ENCODE assay signal across 19 cellular contexts in the genomic region with DNA sequence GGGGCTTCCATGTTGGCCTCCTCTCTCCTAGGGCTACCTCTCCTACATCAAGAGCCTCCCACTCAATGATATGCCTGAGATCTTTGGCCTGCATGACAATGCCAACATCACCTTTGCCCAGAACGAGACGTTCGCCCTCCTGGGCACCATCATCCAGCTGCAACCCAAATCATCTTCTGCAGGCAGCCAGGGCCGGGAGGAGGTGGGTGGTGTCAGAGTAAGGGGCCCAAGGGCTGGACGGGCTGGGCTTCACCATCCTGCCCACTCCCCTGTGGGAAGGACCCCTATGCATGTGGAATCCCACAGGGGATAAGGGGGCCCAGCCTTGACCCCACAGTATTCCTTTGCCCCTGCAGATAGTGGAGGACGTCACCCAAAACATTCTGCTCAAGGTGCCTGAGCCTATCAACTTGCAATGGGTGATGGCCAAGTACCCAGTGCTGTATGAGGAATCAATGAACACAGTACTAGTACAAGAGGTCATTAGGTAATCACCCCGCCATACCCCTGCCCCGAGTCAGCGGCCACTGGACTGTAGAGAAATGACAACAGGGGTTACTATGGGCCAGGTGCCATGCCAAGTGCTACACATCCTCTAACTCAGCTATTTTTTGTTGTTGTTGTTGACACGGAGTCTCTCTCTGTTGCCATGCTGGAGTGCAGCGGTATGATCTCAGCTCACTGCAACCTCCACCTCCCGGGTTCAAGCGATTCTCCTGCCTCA. TPM values are rescaled to one million over a fixed set of nuclear protein-coding genes. Genes with fewer than 3 reads are reported as not detected.
"Had no signal": no experiment of that assay in that cellular context is flagged by ENCODE, and none has a peak within 500 bp of the region (broad histone marks: within the 10 kb centered on the region; RNA-seq: fewer than 3 reads in every experiment).

No MANE protein-coding gene starts in this region.

- H3K4me3 Mint-ChIP-seq: central memory CD8-positive, alpha-beta T cell had no signal

- H3K27ac ChIP-seq: esophagus squamous epithelium, parathyroid adenoma had no signal

- H3K9me3 Mint-ChIP-seq: activated T-helper 2 cell treated with anti-CD3 and anti-CD28 coated beads, Interferon-gamma antibody, Interleukin-2, Interleukin-4, amounts not matched to agents 10 μg/mL and 5 μg/mL and 100 μg/mL, durations not matched to agents 14 hours and 24 hours and 36 hours; central memory CD8-positive, alpha-beta T cell had no signal

- H3K27me3 ChIP-seq: esophagus squamous epithelium had no signal

- DNase-seq: activated CD4-positive, CD25-positive, alpha-beta regulatory T cell treated with anti-CD3 and anti-CD28 coated beads, Interleukin-2, amount 50 U/mL, for 72 hours; activated naive CD4-positive, alpha-beta T cell treated with anti-CD3 and anti-CD28 coated beads, Interleukin-2, amount 50 U/mL, for 16 hours; activated T-cell treated with anti-CD3 and anti-CD28 coated beads for 4 hours; cortex of kidney; effector CD4-positive, alpha-beta T cell; esophagus squamous epithelium; hypothalamus; midbrain; retina; stimulated activated CD4-positive, alpha-beta T cell treated with anti-CD3 and anti-CD28 coated beads, Interleukin-4, amount 100 ng/mL, for 4 hours; stimulated activated CD8-positive, alpha-beta memory T cell treated with anti-CD3 and anti-CD28 coated beads, Interleukin-4, amount 100 ng/mL, for 48 hours; stimulated activated naive CD8-positive, alpha-beta T cell treated with anti-CD3 and anti-CD28 coated beads, Interleukin-15, Interleukin-2, amounts not matched to agents 100 U/mL and 50 U/mL, for 24 hours; T-helper 1 cell; trophoblast cell had no signal

- H3K27ac Mint-ChIP-seq: activated T-helper 2 cell treated with anti-CD3 and anti-CD28 coated beads, Interferon-gamma antibody, Interleukin-2, Interleukin-4, amounts not matched to agents 10 μg/mL and 5 μg/mL and 100 μg/mL, durations not matched to agents 14 hours and 24 hours and 36 hours had no signal

- H3K4me1 ChIP-seq: parathyroid adenoma had no signal

- H3K4me1 Mint-ChIP-seq: central memory CD8-positive, alpha-beta T cell had no signal

- H3K9me3 ChIP-seq: esophagus squamous epithelium had no signal

- ATAC-seq: stimulated activated naive CD8-positive, alpha-beta T cell treated with anti-CD3 and anti-CD28 coated beads, Interleukin-15, Interleukin-2, amounts not matched to agents 100 U/mL and 50 U/mL, for 24 hours had no signal

- H3K4me3 ChIP-seq: esophagus squamous epithelium, lung had no signal

- H3K27me3 Mint-ChIP-seq: central memory CD8-positive, alpha-beta T cell had no signal

RNA-seq across cellular contexts. Expression of a gene that starts 47.1 kb away (rescaled TPM):
- total RNA-seq: fibroblast of villous mesenchyme had no signal
